In genomic region chr12:51324953-51325352, GRCh38 we compare ENCODE assay signal across 19 cellular contexts. TPM values are rescaled to one million over a fixed set of nuclear protein-coding genes. Genes with fewer than 3 reads are reported as not detected.
A peak's percentile ranks its signal among the peaks of the same experiment; 100 is the strongest.
DNase-seq lines count a peak whose midpoint lies in the region; ATAC-seq and TF ChIP-seq lines count a peak whose summit lies in the region.
"Had no signal": no experiment of that assay in that cellular context is flagged by ENCODE, and none has a peak within 500 bp of the region (broad histone marks: within the 10 kb centered on the region; RNA-seq: fewer than 3 reads in every experiment).

No MANE protein-coding gene starts in this region.

- intact Hi-C loops in right cardiac atrium (cut with DNase I): no loop called here

- H3K9me3 Mint-ChIP-seq in activated T-cell treated with anti-CD3 and anti-CD28 coated beads, Interleukin-2, amount 50 U/mL, for 72 hours: no peaks in the 10 kb centered on the region
- no peaks in the 10 kb centered on the region for H3K9me3 Mint-ChIP-seq in stimulated activated naive CD8-positive, alpha-beta T cell treated with anti-CD3 and anti-CD28 coated beads, Interleukin-15, amount 100 ng/mL, for 72 hours

- H3K4me3 Mint-ChIP-seq in activated T-cell treated with anti-CD3 and anti-CD28 coated beads, Interleukin-2, amount 50 U/mL, for 72 hours: peak overlapping the region; percentile 49 to 65
- H3K4me3 Mint-ChIP-seq in T-helper 17 cell: peak overlapping the region; percentile 19
- peak overlapping the region; percentile 12 to 58 for H3K4me3 Mint-ChIP-seq in stimulated activated naive CD8-positive, alpha-beta T cell treated with anti-CD3 and anti-CD28 coated beads, Interleukin-15, amount 100 ng/mL, for 72 hours

- no peaks in the 10 kb centered on the region for H3K27me3 ChIP-seq in right cardiac atrium (ENCODE audit: control insufficient read depth, insufficient read depth)
- H3K27me3 ChIP-seq: body of pancreas, left lung had no signal

- H3K27me3 Mint-ChIP-seq in activated T-cell treated with anti-CD3 and anti-CD28 coated beads, Interleukin-2, amount 50 U/mL, for 72 hours (ENCODE audit: low read depth): no peaks in the 10 kb centered on the region
- no peaks in the 10 kb centered on the region for H3K27me3 Mint-ChIP-seq in T-helper 17 cell
- no peaks in the 10 kb centered on the region for H3K27me3 Mint-ChIP-seq in stimulated activated naive CD8-positive, alpha-beta T cell treated with anti-CD3 and anti-CD28 coated beads, Interleukin-15, amount 100 ng/mL, for 72 hours

- H3K9me3 ChIP-seq in T-helper 17 cell (ENCODE audit: control insufficient read depth, low read length, poor library complexity, severe bottlenecking) (no peaks in the 10 kb centered on the region), right cardiac atrium (ENCODE audit: control insufficient read depth, low read length) (no peaks in the 10 kb centered on the region)
- H3K9me3 ChIP-seq: body of pancreas, left lung, tibial artery had no signal

- no peaks in the 10 kb centered on the region for H3K4me1 ChIP-seq in right cardiac atrium (ENCODE audit: control insufficient read depth, insufficient read depth, low read length)
- H3K4me1 ChIP-seq: body of pancreas, tibial artery had no signal

- H3K4me3 ChIP-seq in epithelial cell of esophagus (ENCODE audit: low read length) (no peak overlapping the region), right cardiac atrium (ENCODE audit: low read length) (no peak overlapping the region)
- H3K4me3 ChIP-seq: body of pancreas, tibial artery had no signal

- DNase-seq in activated T-cell treated with anti-CD3 and anti-CD28 coated beads, Interleukin-2, amount 50 U/mL, for 72 hours: no peak
- DNase-seq in activated T-cell treated with anti-CD3 and anti-CD28 coated beads for 4 hours (no peak), T-helper 17 cell (no peak), epithelial cell of esophagus (ENCODE audit: low read depth) (peak; percentile 81), occipital lobe (lab: John Stamatoyannopoulos, UW) (no peak), right cardiac atrium (no peak)
- no peak for DNase-seq in stimulated activated naive CD8-positive, alpha-beta T cell treated with anti-CD3 and anti-CD28 coated beads, Interleukin-15, amount 100 ng/mL, for 72 hours
- DNase-seq: activated CD4-positive, CD25-positive, alpha-beta regulatory T cell; body of pancreas; left lung; NCI-H2081; NCI-H526 treated with DMSO at 0.1 percent for 48 hours; stimulated activated CD4-positive, alpha-beta T cell treated with anti-CD3 and anti-CD28 coated beads, Interleukin-2, amount 100 ng/mL, for 24 hours; tibial artery had no signal

- peak overlapping the region; percentile 83 for H3K27ac Mint-ChIP-seq in activated T-cell treated with anti-CD3 and anti-CD28 coated beads, Interleukin-2, amount 50 U/mL, for 72 hours
- H3K27ac Mint-ChIP-seq in T-helper 17 cell: peak overlapping the region; percentile 98
- H3K27ac Mint-ChIP-seq in stimulated activated naive CD8-positive, alpha-beta T cell treated with anti-CD3 and anti-CD28 coated beads, Interleukin-15, amount 100 ng/mL, for 72 hours: peak overlapping the region in 1 of 2 donors; percentile 86

- WGBS in right cardiac atrium: 91% methylated on average over 4 of the region's 4 CpGs

- H3K27ac ChIP-seq in right cardiac atrium (ENCODE audit: low read length): no peak overlapping the region
- H3K27ac ChIP-seq: body of pancreas, tibial artery had no signal

- no peak for ATAC-seq in activated T-cell treated with anti-CD3 and anti-CD28 coated beads, Interleukin-2, amount 50 U/mL, for 72 hours (replicated peaks in 1 of 2)
- ATAC-seq in T-helper 17 cell (no peak), GM21423 (IDR thresholded peaks at IDR 0.05; ENCODE audit: unreplicated experiment) (no peak), right cardiac atrium (no peak)
- ATAC-seq in stimulated activated naive CD8-positive, alpha-beta T cell treated with anti-CD3 and anti-CD28 coated beads, Interleukin-15, amount 100 ng/mL, for 72 hours: no peak
- ATAC-seq: left lung, Panc1 had no signal

- no peak for TF ChIP-seq CTCF in epithelial cell of esophagus (IDR thresholded peaks at IDR 0.05; ENCODE audit: insufficient read depth, low read depth, low read length, missing control alignments)

- H3K4me1 Mint-ChIP-seq in activated T-cell treated with anti-CD3 and anti-CD28 coated beads, Interleukin-2, amount 50 U/mL, for 72 hours (ENCODE audit: low read depth): peaks cover 87% of the 10 kb centered on the region
- H3K4me1 Mint-ChIP-seq in T-helper 17 cell: peaks cover 77% of the 10 kb centered on the region
- peaks cover 75% of the 10 kb centered on the region for H3K4me1 Mint-ChIP-seq in stimulated activated naive CD8-positive, alpha-beta T cell treated with anti-CD3 and anti-CD28 coated beads, Interleukin-15, amount 100 ng/mL, for 72 hours

- H3K36me3 Mint-ChIP-seq in activated T-cell treated with anti-CD3 and anti-CD28 coated beads, Interleukin-2, amount 50 U/mL, for 72 hours (ENCODE audit: insufficient read depth in 2 of 2): peaks cover 8 to 17% of the 10 kb centered on the region in 2 donors
- H3K36me3 Mint-ChIP-seq in T-helper 17 cell (ENCODE audit: low read depth): peaks cover 10% of the 10 kb centered on the region

RNA-seq across cellular contexts. Expression of gene BIN2, which starts 1.0 kb away (rescaled TPM):
- 100 to 1,000 TPM; 102 to 104 TPM for total RNA-seq in activated T-cell treated with anti-CD3 and anti-CD28 coated beads, Interleukin-2, amount 50 U/mL, for 72 hours
- 100 to 1,000 TPM; 216 to 233 TPM for total RNA-seq in T-helper 17 cell
- 2.2 TPM for total RNA-seq in occipital lobe
- total RNA-seq in right cardiac atrium: 1 to 10 TPM; 2.5 to 4.5 (median 3.2) TPM
- 1.8 TPM for polyA plus RNA-seq in right cardiac atrium
- total RNA-seq: dermis microvascular lymphatic vessel endothelial cell, myocyte, renal cortical epithelial cell had no signal

RNA-seq across cellular contexts. Expression of gene CELA1, which starts 21.5 kb away (rescaled TPM):
- total RNA-seq in activated T-cell treated with anti-CD3 and anti-CD28 coated beads, Interleukin-2, amount 50 U/mL, for 72 hours: under 1 TPM in 1 of 2 donors, not detected in 1; 0.26 TPM
- total RNA-seq in T-helper 17 cell (under 1 TPM in 1 of 2 donors, not detected in 1; 0.50 TPM), occipital lobe (not detected), right cardiac atrium (under 1 TPM in 1 of 4 donors, not detected in 3; 0.26 TPM)
- not detected for polyA plus RNA-seq in right cardiac atrium
- total RNA-seq: body of pancreas, dermis microvascular lymphatic vessel endothelial cell, left lung, myocyte, renal cortical epithelial cell had no signal

RNA-seq across cellular contexts. Expression of gene SMAGP, which starts 54.7 kb away (rescaled TPM):
- total RNA-seq in activated T-cell treated with anti-CD3 and anti-CD28 coated beads, Interleukin-2, amount 50 U/mL, for 72 hours: 1 to 10 TPM in 1 of 2 donors, under 1 TPM in 1; 0.86 to 2.1 TPM
- total RNA-seq in T-helper 17 cell: 1 to 10 TPM; 1.9 to 3.4 TPM
- 3.1 TPM for total RNA-seq in occipital lobe
- total RNA-seq in right cardiac atrium: 1 to 10 TPM; 1.4 to 6.2 (median 3.1) TPM
- polyA plus RNA-seq in right cardiac atrium: 3.6 TPM

Comparison
In these comparisons a context has a peak if more than half of its experiments do, and no peak if none do; other contexts are left out.
1. RNA of gene BIN2, which starts 1.0 kb away (total RNA-seq): 216 to 233 TPM in T-helper 17 cell and 102 to 104 TPM in activated T-cell treated with anti-CD3 and anti-CD28 coated beads, Interleukin-2, amount 50 U/mL, for 72 hours; 2.5 to 4.5 TPM in right cardiac atrium and 2.2 TPM in occipital lobe (single experiment); every median in the first group is over 10 times any median in the second.
2. Peak in every context shown above with its lines, with median percentiles within 50 percentile points of each other: H3K4me3 Mint-ChIP-seq.